In genomic region chr1:222769968-222770620, GRCh38 we compare ENCODE assay signal across 17 cellular contexts. TPM values are rescaled to one million over a fixed set of nuclear protein-coding genes. Genes with fewer than 3 reads are reported as not detected.
DNase-seq lines count a peak whose midpoint lies in the region; ATAC-seq and TF ChIP-seq lines count a peak whose summit lies in the region.
"Had no signal": no experiment of that assay in that cellular context is flagged by ENCODE, and none has a peak within 500 bp of the region (broad histone marks: within the 10 kb centered on the region; RNA-seq: fewer than 3 reads in every experiment).

No MANE protein-coding gene starts in this region.

- no peak overlapping the region for H3K9ac ChIP-seq in BLaER1

- H3K4me3 ChIP-seq in BLaER1 (no peak overlapping the region), MG63 (no peak overlapping the region), fibroblast of the aortic adventitia (ENCODE audit: low read depth, low read length) (no peak overlapping the region), upper lobe of left lung (no peak overlapping the region)
- H3K4me3 ChIP-seq: A549 had no signal

- no peak for TF ChIP-seq CTCF in fibroblast of the aortic adventitia (IDR thresholded peaks at IDR 0.05; ENCODE audit: insufficient read depth, low read length)
- no peak for TF ChIP-seq CTCF in upper lobe of left lung (IDR thresholded peaks at IDR 0.05)

- intact Hi-C loops in left ventricle myocardium superior (cut with micrococcal nuclease), result no loop called here

- no peak for TF ChIP-seq POLR2A in upper lobe of left lung (IDR thresholded peaks at IDR 0.05)

- H3K4me2 ChIP-seq in BLaER1, result peak overlapping the region; percentile 25; the same call in 1 of the 2 replicates
- H3K4me2 ChIP-seq: A549 had no signal

- H3K27me3 ChIP-seq in BLaER1 (no peaks in the 10 kb centered on the region), MG63 (no peaks in the 10 kb centered on the region), upper lobe of left lung (no peaks in the 10 kb centered on the region)

- peak; percentile 64 for DNase-seq in MG63
- no peak for DNase-seq in caudate nucleus (lab: John Stamatoyannopoulos, UW)
- peak; percentile 84 for DNase-seq in fibroblast of the aortic adventitia (ENCODE audit: low read depth)
- DNase-seq in DMS 273 treated with DMSO at 0.1 percent for 48 hours (lab: John Stamatoyannopoulos, UW), result no peak
- DNase-seq in upper lobe of left lung, result no peak
- DNase-seq in left ventricle myocardium superior, result no peak
- DNase-seq in cerebellum (ENCODE audit: low spot score), result no peak
- DNase-seq: CD4-positive, alpha-beta memory T cell; EL; HFFc6; NCI-H1092; NCI-H1694 treated with DMSO at 0.1 percent for 48 hours; NCI-H82 had no signal

- H4K20me1 ChIP-seq in BLaER1, result no peaks in the 10 kb centered on the region

- H3K27ac ChIP-seq in BLaER1, result peak overlapping the region; percentile 96
- peak overlapping the region; percentile 70 for H3K27ac ChIP-seq in caudate nucleus (ENCODE audit: low read depth, low read length)
- peak overlapping the region in 1 of 4 donors; percentile 57 for H3K27ac ChIP-seq in upper lobe of left lung
- H3K27ac ChIP-seq: A549, HL-60 had no signal

- 0 out of 2 replicates have a peak, but pooled peaks cover 5% of the 10 kb centered on the region for H3K36me3 ChIP-seq in BLaER1
- H3K36me3 ChIP-seq in MG63, result no peaks in the 10 kb centered on the region
- no peaks in the 10 kb centered on the region for H3K36me3 ChIP-seq in upper lobe of left lung

- no peak for TF ChIP-seq EP300 in upper lobe of left lung (IDR thresholded peaks at IDR 0.05)

- 84 to 91% methylated on average over 2 of the region's 2 CpGs for WGBS in upper lobe of left lung, 2 donors

- ATAC-seq in upper lobe of left lung (ENCODE audit: low FRiP score in 2 of 2) (no peak), left ventricle myocardium superior (no peak)
- ATAC-seq: A549 had no signal

- H3K9me3 ChIP-seq in BLaER1 (peaks cover 37% of the 10 kb centered on the region), MG63 (peaks cover 23% of the 10 kb centered on the region), upper lobe of left lung (peaks cover 0 to 9% (median 8%) of the 10 kb centered on the region in 4 donors)

- H3K4me1 ChIP-seq in BLaER1 (peaks cover 43% of the 10 kb centered on the region), upper lobe of left lung (peaks cover 0 to 10% (median 2%) of the 10 kb centered on the region in 4 donors)
- H3K4me1 ChIP-seq: A549 had no signal

RNA-seq across cellular contexts. Expression of gene FAM177B, which starts 33.1 kb away (rescaled TPM):
- total RNA-seq in MG63 (2014; rRNA removed; shearing (Covaris generic); ENCODE audit: low replicate concordance), result not detected in 2 replicates
- total RNA-seq in fibroblast of the aortic adventitia (ENCODE audit: low replicate concordance), result not detected in 2 replicates
- under 1 TPM in 3 of 6 donors, not detected in 3; 0.46 to 0.79 (median 0.64) TPM for total RNA-seq in upper lobe of left lung
- total RNA-seq in left ventricle myocardium superior, result not detected
- 0.18 TPM for total RNA-seq in cerebellum
- total RNA-seq: H4, HFFc6 had no signal

RNA-seq across cellular contexts. Expression of gene DISP1, which starts 44.7 kb away (rescaled TPM):
- 1.8 and 2.6 TPM in 2 replicates for total RNA-seq in MG63 (2014; rRNA removed; shearing (Covaris generic); ENCODE audit: low replicate concordance)
- total RNA-seq in fibroblast of the aortic adventitia (ENCODE audit: low replicate concordance) (6.4 and 8.4 TPM in 2 replicates), upper lobe of left lung (10 to 100 TPM; 10.5 to 20.1 (median 15.6) TPM), left ventricle myocardium superior (6.4 TPM), cerebellum (11.2 TPM)

RNA-seq across cellular contexts. Expression of gene BROX, which starts 57.7 kb away (rescaled TPM):
- total RNA-seq in MG63 (2014; rRNA removed; shearing (Covaris generic); ENCODE audit: low replicate concordance), result 56.0 and 102 TPM in 2 replicates
- total RNA-seq in fibroblast of the aortic adventitia (ENCODE audit: low replicate concordance), result 67.5 and 101 TPM in 2 replicates
- 10 to 100 TPM; 21.0 to 74.0 (median 41.2) TPM for total RNA-seq in upper lobe of left lung
- total RNA-seq in left ventricle myocardium superior, result 25.4 TPM
- 32.3 TPM for total RNA-seq in cerebellum

RNA-seq across cellular contexts. Expression of gene AIDA, which starts 57.8 kb away (rescaled TPM):
- total RNA-seq in MG63 (2014; rRNA removed; shearing (Covaris generic); ENCODE audit: low replicate concordance), result 33.9 and 63.8 TPM in 2 replicates
- 35.6 and 119 TPM in 2 replicates for total RNA-seq in fibroblast of the aortic adventitia (ENCODE audit: low replicate concordance)
- total RNA-seq in upper lobe of left lung, result 100 to 1,000 TPM in 1 of 6 donors, 10 to 100 TPM in 5; 29.1 to 104 (median 65.0) TPM
- 52.7 TPM for total RNA-seq in left ventricle myocardium superior
- total RNA-seq in cerebellum, result 39.0 TPM

Comparison
In these comparisons a context has a peak if more than half of its experiments do, and no peak if none do; other contexts are left out.
1. DNase-seq: peak in MG63 (single experiment) and fibroblast of the aortic adventitia (single experiment); none in caudate nucleus (0 of 61), DMS 273 treated with DMSO at 0.1 percent for 48 hours (single experiment), upper lobe of left lung (0 of 2), left ventricle myocardium superior (single experiment) and cerebellum (single experiment).